ENCODE assay signal across 8 cellular contexts in genomic region chr10:25017247-25017590, GRCh38. TPM values are rescaled to one million over a fixed set of nuclear protein-coding genes. Genes with fewer than 3 reads are reported as not detected.
A peak's percentile ranks its signal among the peaks of the same experiment; 100 is the strongest.
DNase-seq lines count a peak whose midpoint lies in the region; ATAC-seq, FAIRE-seq and TF ChIP-seq lines count a peak whose summit lies in the region.

No MANE protein-coding gene starts in this region.

- H3K4me3 ChIP-seq in fibroblast of villous mesenchyme (ENCODE audit: low read depth, low read length): peak overlapping the region; percentile 62
- H3K4me3 ChIP-seq in pancreas: peak overlapping the region; percentile 55 to 64 (median 56)

- peak; percentile 6 for ATAC-seq in GM19452 (IDR thresholded peaks at IDR 0.05; ENCODE audit: unreplicated experiment)
- peak; percentile 1 to 6 (median 4) for ATAC-seq in pancreas

- FAIRE-seq in pancreas (lab: Jason Lieb, UNC): no peak

- H3K36me3 ChIP-seq in pancreas: no peaks in the 10 kb centered on the region

- no peaks in the 10 kb centered on the region for H3K9me3 ChIP-seq in pancreas

- H3K4me1 ChIP-seq in pancreas: peaks cover 0 to 9% (median 8%) of the 10 kb centered on the region in 3 donors

- H3K27ac ChIP-seq in pancreas: peak overlapping the region; percentile 92 to 94 (median 92)

- TF ChIP-seq CTCF in fibroblast of villous mesenchyme (IDR thresholded peaks at IDR 0.05; ENCODE audit: insufficient read depth, low read depth, low read length) (no peak), pancreas (IDR thresholded peaks at IDR 0.05) (no peak)

- intact Hi-C loops in pancreas (cut with DNase I): no loop called here

- WGBS in pancreas, 2 donors: 2 to 4% methylated on average over 8 of the region's 8 CpGs

- H3K27me3 ChIP-seq in pancreas: no peaks in the 10 kb centered on the region

- DNase-seq in CD1c-positive myeloid dendritic cell (ENCODE audit: extremely low spot score) (peak; percentile 5), M059J (ENCODE audit: low read depth) (peak; percentile 7), fibroblast of villous mesenchyme (ENCODE audit: low read depth) (no peak), pancreas (peak in 1 of 6 donors; percentile 5), MV-4-11 (lab: John Stamatoyannopoulos, UW) (no peak), cerebellar nuclear complex (lab: John Stamatoyannopoulos, UW) (no peak)
- peak; percentile 76 for DNase-seq in activated CD8-positive, alpha-beta memory T cell treated with anti-CD3 and anti-CD28 coated beads for 24 hours

RNA-seq across cellular contexts. Expression of gene THNSL1, which starts 0.8 kb away (rescaled TPM):
- 1.2 and 1.5 TPM in 2 replicates for total RNA-seq in M059J (2014; rRNA removed; shearing (Covaris generic))
- total RNA-seq in fibroblast of villous mesenchyme (1.3 and 3.5 TPM in 2 replicates), pancreas (1 to 10 TPM; 1.8 to 4.1 (median 3.0) TPM)
- polyA plus RNA-seq in pancreas: 1 to 10 TPM; 1.6 to 2.9 TPM

RNA-seq across cellular contexts. Expression of gene ENKUR, which starts 1.3 kb away (rescaled TPM):
- not detected in 2 replicates for total RNA-seq in M059J (2014; rRNA removed; shearing (Covaris generic))
- total RNA-seq in fibroblast of villous mesenchyme (under 0.01 TPM in 1 of 2 replicates, not detected in the other), pancreas (under 1 TPM in 1 of 6 donors, not detected in 5; 0.40 TPM)
- polyA plus RNA-seq in pancreas: under 1 TPM in 1 of 2 donors, not detected in 1; 0.47 TPM

Comparison
In these comparisons a context has a peak if more than half of its experiments do, and no peak if none do; other contexts are left out.
1. DNase-seq: peak in CD1c-positive myeloid dendritic cell (single experiment), M059J (single experiment) and activated CD8-positive, alpha-beta memory T cell treated with anti-CD3 and anti-CD28 coated beads for 24 hours (single experiment); none in fibroblast of villous mesenchyme (single experiment), MV-4-11 (single experiment) and cerebellar nuclear complex (0 of 2).